Comparison of ENCODE assay signal across 15 cellular contexts in the genomic region with DNA sequence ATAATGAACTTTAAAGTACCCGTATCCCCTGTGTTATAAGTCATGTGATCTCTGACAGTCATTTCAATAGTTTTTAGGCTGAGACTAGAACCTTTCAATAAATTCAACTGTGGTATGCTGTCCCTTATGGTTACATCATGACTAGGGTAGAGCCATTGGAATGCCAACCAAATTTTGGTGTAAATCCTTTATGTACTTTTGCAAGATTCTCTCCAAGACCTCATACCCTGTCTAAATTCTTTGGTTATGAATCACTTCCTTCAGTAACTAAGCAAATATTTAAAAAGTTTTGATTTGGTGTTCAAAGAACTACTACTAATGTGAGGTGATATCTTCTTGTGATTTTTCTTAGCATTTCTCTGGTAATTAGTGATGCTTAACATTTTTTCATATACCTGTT. TPM values are rescaled to one million over a fixed set of nuclear protein-coding genes. Genes with fewer than 3 reads are reported as not detected.
A peak's percentile ranks its signal among the peaks of the same experiment; 100 is the strongest.
DNase-seq lines count a peak whose midpoint lies in the region; ATAC-seq and TF ChIP-seq lines count a peak whose summit lies in the region.
"Had no signal": no experiment of that assay in that cellular context is flagged by ENCODE, and none has a peak within 500 bp of the region (broad histone marks: within the 10 kb centered on the region; RNA-seq: fewer than 3 reads in every experiment).

No MANE protein-coding gene starts in this region.

- H3K4me2 ChIP-seq in fibroblast of lung (ENCODE audit: extremely low read depth, insufficient read depth, low read length), result no peak overlapping the region

- H3K27me3 ChIP-seq in RWPE2 (ENCODE audit: insufficient read depth, poor library complexity, severe bottlenecking) (no peaks in the 10 kb centered on the region), fibroblast of lung (ENCODE audit: control insufficient read depth, insufficient read depth, low read length) (no peaks in the 10 kb centered on the region), right atrium auricular region (no peaks in the 10 kb centered on the region)
- H3K27me3 ChIP-seq: ascending aorta, sigmoid colon had no signal

- ATAC-seq in RWPE2 (ENCODE audit: low read depth), result peak; percentile 79

- no peaks in the 10 kb centered on the region for H3K9me3 ChIP-seq in RWPE2 (ENCODE audit: severe bottlenecking)
- no peaks in the 10 kb centered on the region for H3K9me3 ChIP-seq in fibroblast of lung (ENCODE audit: control insufficient read depth, insufficient read depth, low read depth, low read length)
- no peaks in the 10 kb centered on the region for H3K9me3 ChIP-seq in right atrium auricular region
- H3K9me3 ChIP-seq: ascending aorta, sigmoid colon had no signal

- no peaks in the 10 kb centered on the region for H3K79me2 ChIP-seq in fibroblast of lung (ENCODE audit: control insufficient read depth, insufficient read depth, low read length)

- H4K20me1 ChIP-seq in fibroblast of lung (ENCODE audit: control insufficient read depth, extremely low read depth, insufficient read depth, low read length), result no peaks in the 10 kb centered on the region

- DNase-seq in GM04503 (ENCODE audit: low read depth) (peak; percentile 32), RWPE2 (ENCODE audit: low spot score) (no peak), fibroblast of lung (ENCODE audit: low read depth in 2 of 2) (peak; percentile 51 to 76), renal cortical epithelial cell (ENCODE audit: low read depth) (peak; percentile 70), right atrium auricular region (ENCODE audit: low spot score) (no peak), NCI-H146 (lab: John Stamatoyannopoulos, UW) (no peak), iPS-NIHi11 (ENCODE audit: low spot score) (no peak), T-helper 9 cell (no peak)
- DNase-seq: activated CD4-positive, alpha-beta T cell treated with anti-CD3 and anti-CD28 coated beads for 48 hours; H9; NCI-H1694 treated with DMSO at 0.1 percent for 48 hours; sigmoid colon; substantia nigra had no signal

- H2AFZ ChIP-seq in fibroblast of lung (ENCODE audit: low read length), result no peak overlapping the region

- H3K9ac ChIP-seq in fibroblast of lung (ENCODE audit: insufficient read depth, low read length), result no peak overlapping the region

- H3K36me3 ChIP-seq in RWPE2 (ENCODE audit: low read depth) (no peaks in the 10 kb centered on the region), fibroblast of lung (ENCODE audit: control insufficient read depth, insufficient read depth, low read length) (no peaks in the 10 kb centered on the region), right atrium auricular region (no peaks in the 10 kb centered on the region)
- H3K36me3 ChIP-seq: ascending aorta, sigmoid colon had no signal

- TF ChIP-seq CTCF in RWPE2 (IDR thresholded peaks at IDR 0.05; ENCODE audit: poor library complexity, severe bottlenecking), result no peak
- no peak for TF ChIP-seq CTCF in fibroblast of lung (conservative IDR thresholded peaks at IDR 0.05 in 1 of 2, IDR thresholded peaks at IDR 0.05 in 1 of 2; ENCODE audit: low read depth in 1 of 2, low read length in 2 of 2)
- no peak for TF ChIP-seq CTCF in right atrium auricular region (IDR thresholded peaks at IDR 0.05)

- peaks cover 17% of the 10 kb centered on the region for H3K4me1 ChIP-seq in RWPE2 (ENCODE audit: insufficient read depth, poor library complexity, severe bottlenecking)
- H3K4me1 ChIP-seq in fibroblast of lung (ENCODE audit: control insufficient read depth, extremely low read depth, insufficient read depth, low read length), result peaks cover 3% of the 10 kb centered on the region
- no peaks in the 10 kb centered on the region for H3K4me1 ChIP-seq in right atrium auricular region
- H3K4me1 ChIP-seq: ascending aorta, sigmoid colon had no signal

- H3K4me3 ChIP-seq in RWPE2 (ENCODE audit: severe bottlenecking) (no peak overlapping the region), fibroblast of lung (replicated peaks in 1 of 4; ENCODE audit: control extremely low read depth in 1 of 4, insufficient read depth in 1 of 4, low read depth in 3 of 4, low read length in 4 of 4) (no peak overlapping the region), right atrium auricular region (no peak overlapping the region)
- H3K4me3 ChIP-seq: ascending aorta, sigmoid colon had no signal

- H3K27ac ChIP-seq in RWPE2 (ENCODE audit: poor library complexity, severe bottlenecking) (peak overlapping the region; percentile 70), fibroblast of lung (ENCODE audit: insufficient read depth, low read length) (no peak overlapping the region), right atrium auricular region (no peak overlapping the region)
- H3K27ac ChIP-seq: ascending aorta, sigmoid colon had no signal

RNA-seq across cellular contexts. Expression of a gene that starts 20.8 kb away (rescaled TPM):
- total RNA-seq in fibroblast of lung, result not detected in 2 replicates
- not detected in 2 replicates for polyA plus RNA-seq in fibroblast of lung
- polyA plus RNA-seq in fibroblast of lung (2012), result not detected in 2 replicates
- not detected in 2 replicates for polyA minus RNA-seq in fibroblast of lung (ENCODE audit: low replicate concordance)
- not detected in 2 replicates for total RNA-seq in renal cortical epithelial cell
- not detected for total RNA-seq in right atrium auricular region
- total RNA-seq: activated T-helper 1 cell treated with anti-CD3 and anti-CD28 coated beads, Interleukin-12 subunit alpha, Interleukin-12 subunit beta, Interleukin-2, Interleukin-4 antibody, amounts not matched to agents 30 ng/mL and 10 ng/mL and 1 ng/mL, durations not matched to agents 14 hours and 24 hours and 36 hours; ascending aorta; H9; sigmoid colon had no signal
- polyA plus RNA-seq: sigmoid colon had no signal

RNA-seq across cellular contexts. Expression of a gene that starts 24.7 kb away (rescaled TPM):
- total RNA-seq in fibroblast of lung, result not detected in 2 replicates
- polyA plus RNA-seq in fibroblast of lung, result not detected in 2 replicates
- polyA plus RNA-seq in fibroblast of lung (2012), result not detected in 2 replicates
- not detected in 2 replicates for polyA minus RNA-seq in fibroblast of lung (ENCODE audit: low replicate concordance)
- total RNA-seq in renal cortical epithelial cell, result not detected in 2 replicates
- not detected for total RNA-seq in right atrium auricular region
- total RNA-seq: activated T-helper 1 cell treated with anti-CD3 and anti-CD28 coated beads, Interleukin-12 subunit alpha, Interleukin-12 subunit beta, Interleukin-2, Interleukin-4 antibody, amounts not matched to agents 30 ng/mL and 10 ng/mL and 1 ng/mL, durations not matched to agents 14 hours and 24 hours and 36 hours; ascending aorta; H9; sigmoid colon had no signal
- polyA plus RNA-seq: sigmoid colon had no signal

RNA-seq across cellular contexts. Expression of a gene that starts 44.3 kb away (rescaled TPM):
- total RNA-seq in fibroblast of lung, result not detected in 2 replicates
- polyA plus RNA-seq in fibroblast of lung, result not detected in 2 replicates
- polyA plus RNA-seq in fibroblast of lung (2012), result not detected in 2 replicates
- polyA minus RNA-seq in fibroblast of lung (ENCODE audit: low replicate concordance), result not detected in 2 replicates
- total RNA-seq in renal cortical epithelial cell, result not detected in 2 replicates
- total RNA-seq in right atrium auricular region, result not detected
- total RNA-seq: activated T-helper 1 cell treated with anti-CD3 and anti-CD28 coated beads, Interleukin-12 subunit alpha, Interleukin-12 subunit beta, Interleukin-2, Interleukin-4 antibody, amounts not matched to agents 30 ng/mL and 10 ng/mL and 1 ng/mL, durations not matched to agents 14 hours and 24 hours and 36 hours; ascending aorta; H9; sigmoid colon had no signal
- polyA plus RNA-seq: sigmoid colon had no signal

Comparison
In these comparisons a context has a peak if more than half of its experiments do, and no peak if none do; other contexts are left out.
1. DNase-seq: peak in GM04503 (single experiment), fibroblast of lung (2 of 2) and renal cortical epithelial cell (single experiment); none in RWPE2 (single experiment), right atrium auricular region (single experiment), NCI-H146 (single experiment), iPS-NIHi11 (single experiment) and T-helper 9 cell (single experiment).